14 cellular contexts compared by ENCODE assay signal in genomic region chr11:69121621-69122336, GRCh38. TPM values are rescaled to one million over a fixed set of nuclear protein-coding genes. Genes with fewer than 3 reads are reported as not detected.
A peak's percentile ranks its signal among the peaks of the same experiment; 100 is the strongest.
DNase-seq lines count a peak whose midpoint lies in the region; ATAC-seq and TF ChIP-seq lines count a peak whose summit lies in the region.
"Had no signal": no experiment of that assay in that cellular context is flagged by ENCODE, and none has a peak within 500 bp of the region (broad histone marks: within the 10 kb centered on the region; RNA-seq: fewer than 3 reads in every experiment).

No MANE protein-coding gene starts in this region.

- peaks cover 0 to 5% (median 0%) of the 10 kb centered on the region in 12 donors for H3K9me3 ChIP-seq in heart left ventricle
- H3K9me3 ChIP-seq in T-helper 17 cell (ENCODE audit: control insufficient read depth, low read length, poor library complexity, severe bottlenecking), result no peaks in the 10 kb centered on the region
- H3K9me3 ChIP-seq: HAP-1 had no signal

- H3K4me1 Mint-ChIP-seq in T-helper 17 cell, result peaks cover 24% of the 10 kb centered on the region
- H3K4me1 Mint-ChIP-seq in memory B cell, result peaks cover 22% of the 10 kb centered on the region
- H3K4me1 Mint-ChIP-seq in type B pancreatic cell (ENCODE audit: unreplicated experiment), result peaks cover 26% of the 10 kb centered on the region
- peaks cover 36% of the 10 kb centered on the region for H3K4me1 Mint-ChIP-seq in nephron progenitor cell

- H3K4me3 Mint-ChIP-seq in T-helper 17 cell (peak overlapping the region; percentile 83), memory B cell (peak overlapping the region; percentile 12), type B pancreatic cell (no peak overlapping the region), nephron progenitor cell (no peak overlapping the region)
- H3K4me3 Mint-ChIP-seq: stimulated activated naive CD8-positive, alpha-beta T cell treated with anti-CD3 and anti-CD28 coated beads, Interleukin-15, Interleukin-2, amounts not matched to agents 100 ng/mL and 50 ng/mL, for 24 hours had no signal

- H3K36me3 Mint-ChIP-seq in T-helper 17 cell (ENCODE audit: low read depth), result no peaks in the 10 kb centered on the region
- peaks cover 2% of the 10 kb centered on the region for H3K36me3 Mint-ChIP-seq in memory B cell
- H3K36me3 Mint-ChIP-seq in type B pancreatic cell, result no peaks in the 10 kb centered on the region
- H3K36me3 Mint-ChIP-seq in nephron progenitor cell (ENCODE audit: low read depth), result no peaks in the 10 kb centered on the region

- no peak for TF ChIP-seq CTCF in heart left ventricle (IDR thresholded peaks at IDR 0.05)
- TF ChIP-seq CTCF in type B pancreatic cell (conservative IDR thresholded peaks at IDR 0.05), result no peak
- TF ChIP-seq CTCF in nephron progenitor cell (IDR thresholded peaks at IDR 0.05), result no peak

- H3K4me1 ChIP-seq in heart left ventricle, result peaks cover 10 to 27% (median 18%) of the 10 kb centered on the region in 12 donors

- H3K27me3 Mint-ChIP-seq in T-helper 17 cell (no peaks in the 10 kb centered on the region), memory B cell (peaks cover 2% of the 10 kb centered on the region), type B pancreatic cell (no peaks in the 10 kb centered on the region), nephron progenitor cell (ENCODE audit: low read depth, poor library complexity) (no peaks in the 10 kb centered on the region)
- H3K27me3 Mint-ChIP-seq: stimulated activated naive CD8-positive, alpha-beta T cell treated with anti-CD3 and anti-CD28 coated beads, Interleukin-15, Interleukin-2, amounts not matched to agents 100 ng/mL and 50 ng/mL, for 24 hours had no signal

- no peak for TF ChIP-seq POLR2A in heart left ventricle (IDR thresholded peaks at IDR 0.05)

- intact Hi-C loops in heart left ventricle (cut with DNase I) (loop anchor here in 5 of 10 donors (5.0 to 10.0 kb wide), 5 partner anchors 163 to 521 kb away; partner anchors contain the start of genes CCND1 (in 2 of the 5) and MYEOV (in 1 of the 5)), left ventricle myocardium superior (cut with micrococcal nuclease) (no loop called here)

- peak in 2 of 4 donors; percentile 6 to 16 for ATAC-seq in heart left ventricle
- no peak for ATAC-seq in left ventricle myocardium superior
- ATAC-seq in T-helper 17 cell, result no peak
- no peak for ATAC-seq in memory B cell (ENCODE audit: low read depth)

- DNase-seq in heart left ventricle, result no peak
- no peak for DNase-seq in left ventricle myocardium superior
- no peak for DNase-seq in T-helper 17 cell
- DNase-seq in memory B cell (ENCODE audit: low spot score in 2 of 2), result no peak
- no peak for DNase-seq in type B pancreatic cell (ENCODE audit: extremely low spot score, unreplicated experiment)
- DNase-seq in hypothalamus (lab: John Stamatoyannopoulos, UW), result no peak
- no peak for DNase-seq in SIG-M5 treated with dmso at 0.1 percent for 504 hours (lab: John Stamatoyannopoulos, UW; ENCODE audit: unreplicated experiment)
- no peak for DNase-seq in nephron progenitor cell
- DNase-seq: DMS79, NCI-H2227 treated with DMSO at 0.1 percent for 48 hours had no signal

- WGBS in heart left ventricle, 4 donors, result 85 to 87% (median 86%) methylated on average over 18 to 20 of the region's 20 CpGs

- no peaks in the 10 kb centered on the region for H3K27me3 ChIP-seq in heart left ventricle

- no peak overlapping the region for H3K4me3 ChIP-seq in heart left ventricle
- H3K4me3 ChIP-seq: HAP-1, lung, smooth muscle cell had no signal

- H3K9me3 Mint-ChIP-seq in memory B cell, result no peaks in the 10 kb centered on the region
- H3K9me3 Mint-ChIP-seq in type B pancreatic cell, result no peaks in the 10 kb centered on the region
- peaks cover 8% of the 10 kb centered on the region for H3K9me3 Mint-ChIP-seq in nephron progenitor cell
- H3K9me3 Mint-ChIP-seq: stimulated activated naive CD8-positive, alpha-beta T cell treated with anti-CD3 and anti-CD28 coated beads, Interleukin-15, Interleukin-2, amounts not matched to agents 100 ng/mL and 50 ng/mL, for 24 hours had no signal

- peak overlapping the region; percentile 62 for H3K27ac Mint-ChIP-seq in T-helper 17 cell
- H3K27ac Mint-ChIP-seq in memory B cell, result no peak overlapping the region
- H3K27ac Mint-ChIP-seq in type B pancreatic cell, result peak overlapping the region; percentile 87
- no peak overlapping the region for H3K27ac Mint-ChIP-seq in nephron progenitor cell

- peak overlapping the region in 8 of 12 donors; percentile 42 to 75 (median 70) for H3K27ac ChIP-seq in heart left ventricle

- H3K36me3 ChIP-seq in heart left ventricle, result no peaks in the 10 kb centered on the region
- H3K36me3 ChIP-seq: HAP-1 had no signal

RNA-seq across cellular contexts. Expression of gene SMIM38, which starts 34.0 kb away (rescaled TPM):
- total RNA-seq in heart left ventricle, result under 1 TPM in 8 of 9 donors, not detected in 1; 0.08 to 0.35 (median 0.15) TPM
- polyA plus RNA-seq in heart left ventricle, result under 1 TPM; 0.08 to 0.15 TPM
- total RNA-seq in left ventricle myocardium superior, result not detected
- under 1 TPM; 0.22 to 0.34 TPM for total RNA-seq in T-helper 17 cell
- 0.52 and 5.3 TPM in 2 replicates for total RNA-seq in type B pancreatic cell (ENCODE audit: low replicate concordance)
- polyA plus RNA-seq: smooth muscle cell had no signal

Comparison
In these comparisons a context has a peak if more than half of its experiments do, and no peak if none do; other contexts are left out.
1. H3K27ac Mint-ChIP-seq: peak in T-helper 17 cell (single experiment) and type B pancreatic cell (single experiment); none in memory B cell (single experiment) and nephron progenitor cell (single experiment).
2. H3K4me3 Mint-ChIP-seq: peak in T-helper 17 cell (single experiment) and memory B cell (single experiment); none in type B pancreatic cell (single experiment) and nephron progenitor cell (single experiment).